Comparison of ENCODE assay signal across 1 cellular context in genomic region chr10:53754851-53755250, GRCh38.
TF ChIP-seq lines count a peak whose summit lies in the region.

No MANE protein-coding gene starts in this region.

TF ChIP-seq in H1, 55 proteins besides CTCF, POLR2A, EP300 and RAD21:
- no peak for TF ChIP-seq CEBPB (IDR thresholded peaks at IDR 0.05; ENCODE audit: low read depth, low read length)
- TF ChIP-seq KDM1A (IDR thresholded peaks at IDR 0.05; ENCODE audit: borderline replicate concordance, low read length), result no peak
- TF ChIP-seq, protein P1, sequence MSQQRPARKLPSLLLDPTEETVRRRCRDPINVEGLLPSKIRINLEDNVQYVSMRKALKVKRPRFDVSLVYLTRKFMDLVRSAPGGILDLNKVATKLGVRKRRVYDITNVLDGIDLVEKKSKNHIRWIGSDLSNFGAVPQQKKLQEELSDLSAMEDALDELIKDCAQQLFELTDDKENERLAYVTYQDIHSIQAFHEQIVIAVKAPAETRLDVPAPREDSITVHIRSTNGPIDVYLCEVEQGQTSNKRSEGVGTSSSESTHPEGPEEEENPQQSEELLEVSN (IDR thresholded peaks at IDR 0.05), result no peak
- TF ChIP-seq RXRA (IDR thresholded peaks at IDR 0.05; ENCODE audit: insufficient read depth, low read depth, low read length), result no peak
- TF ChIP-seq SUZ12 (IDR thresholded peaks at IDR 0.05; ENCODE audit: low read length), result no peak
- TF ChIP-seq EZH2 (IDR thresholded peaks at IDR 0.05; ENCODE audit: low read depth, low read length, severe bottlenecking), result no peak
- no peak for TF ChIP-seq BACH1 (IDR thresholded peaks at IDR 0.05; ENCODE audit: low read length)
- no peak for TF ChIP-seq SP4 (IDR thresholded peaks at IDR 0.05; ENCODE audit: low read length)
- TF ChIP-seq TCF12 (IDR thresholded peaks at IDR 0.05; ENCODE audit: low read depth, low read length), result no peak
- no peak for TF ChIP-seq RNF2 (IDR thresholded peaks at IDR 0.05; ENCODE audit: borderline replicate concordance, low read depth, low read length, missing control alignments, poor library complexity, severe bottlenecking)
- no peak for TF ChIP-seq SIX5 (IDR thresholded peaks at IDR 0.05; ENCODE audit: low read depth, low read length)
